Comparison of ENCODE assay signal across 8 cellular contexts in genomic region chr16:70736454-70737376, GRCh38. TPM values are rescaled to one million over a fixed set of nuclear protein-coding genes. Genes with fewer than 3 reads are reported as not detected.
A peak's percentile ranks its signal among the peaks of the same experiment; 100 is the strongest.
DNase-seq lines count a peak whose midpoint lies in the region; ATAC-seq, FAIRE-seq and TF ChIP-seq lines count a peak whose summit lies in the region.

No MANE protein-coding gene starts in this region.

- no peak for TF ChIP-seq CTCF in D721Med (IDR thresholded peaks at IDR 0.05; ENCODE audit: insufficient read depth, missing control alignments)

- DNase-seq in activated CD4-positive, alpha-beta memory T cell treated with anti-CD3 and anti-CD28 coated beads, Interleukin-2, amount 10 ng/mL, durations not matched to agents 7 days and 5 days, result no peak
- DNase-seq in right cardiac atrium, result peak in 2 of 3 donors; percentile 27 to 53
- DNase-seq in stimulated activated CD8-positive, alpha-beta memory T cell treated with anti-CD3 and anti-CD28 coated beads, Interleukin-4, amount 100 ng/mL, for 24 hours (ENCODE audit: low read depth), result peak; percentile 14
- DNase-seq in cerebellar nuclear complex (lab: John Stamatoyannopoulos, UW), result no peak
- no peak for DNase-seq in epidermal melanocyte (ENCODE audit: insufficient read length, low spot score)
- no peak for DNase-seq in D721Med (ENCODE audit: insufficient read length, low spot score)

- no peaks in the 10 kb centered on the region for H3K27me3 ChIP-seq in right cardiac atrium (ENCODE audit: control insufficient read depth, insufficient read depth)

- CTCF ChIA-PET in activated CD4-positive, alpha-beta memory T cell treated with anti-CD3 and anti-CD28 coated beads, Interleukin-2, amount 10 ng/mL, durations not matched to agents 7 days and 5 days (lab: Charles Lee), result interaction anchor here (2.3 kb wide), 1 partner anchor 34 kb away, joined by 14 read pairs; no protein-coding TSS in a partner anchor

- H3K4me1 Mint-ChIP-seq in activated CD4-positive, alpha-beta memory T cell treated with anti-CD3 and anti-CD28 coated beads, Interleukin-2, amount 10 ng/mL, durations not matched to agents 7 days and 5 days, result peaks cover 61% of the 10 kb centered on the region

- H3K4me1 ChIP-seq in right cardiac atrium (ENCODE audit: control insufficient read depth, insufficient read depth, low read length), result peaks cover 9% of the 10 kb centered on the region

- H3K36me3 Mint-ChIP-seq in activated CD4-positive, alpha-beta memory T cell treated with anti-CD3 and anti-CD28 coated beads, Interleukin-2, amount 10 ng/mL, durations not matched to agents 7 days and 5 days (ENCODE audit: low read depth), result peaks cover 22% of the 10 kb centered on the region

- H3K9me3 ChIP-seq in right cardiac atrium (ENCODE audit: control insufficient read depth, low read length), result no peaks in the 10 kb centered on the region

- peak overlapping the region; percentile 43 for H3K27ac ChIP-seq in right cardiac atrium (ENCODE audit: low read length)

- WGBS in right cardiac atrium, result 91% methylated on average over 18 of the region's 18 CpGs

- intact Hi-C loops in right cardiac atrium (cut with DNase I), result loop anchor here in 3 of 4 donors (5.0 to 10.0 kb wide), 2 partner anchors 49 to 52 kb away; partner anchors contain the start of gene MTSS2 (in 3 of the 3)

- POLR2A ChIA-PET in activated CD4-positive, alpha-beta memory T cell treated with anti-CD3 and anti-CD28 coated beads, Interleukin-2, amount 10 ng/mL, durations not matched to agents 7 days and 5 days (lab: Charles Lee), result interaction anchor here (0.6 to 2.8 kb wide), 6 partner anchors 10 to 82 kb away, joined by 3 to 18 read pairs (median 4); no protein-coding TSS in a partner anchor

- H3K4me3 ChIP-seq in right cardiac atrium (ENCODE audit: low read length), result no peak overlapping the region

- ATAC-seq in HG02981 (IDR thresholded peaks at IDR 0.05; ENCODE audit: unreplicated experiment), result peak; percentile 0
- ATAC-seq in right cardiac atrium, result no peak
- ATAC-seq in HG03135 (IDR thresholded peaks at IDR 0.05; ENCODE audit: unreplicated experiment), result no peak

- no peaks in the 10 kb centered on the region for H3K9me3 Mint-ChIP-seq in activated CD4-positive, alpha-beta memory T cell treated with anti-CD3 and anti-CD28 coated beads, Interleukin-2, amount 10 ng/mL, durations not matched to agents 7 days and 5 days

- H3K27me3 Mint-ChIP-seq in activated CD4-positive, alpha-beta memory T cell treated with anti-CD3 and anti-CD28 coated beads, Interleukin-2, amount 10 ng/mL, durations not matched to agents 7 days and 5 days, result no peaks in the 10 kb centered on the region

- FAIRE-seq in D721Med (lab: Jason Lieb, UNC), result no peak

- H3K27ac Mint-ChIP-seq in activated CD4-positive, alpha-beta memory T cell treated with anti-CD3 and anti-CD28 coated beads, Interleukin-2, amount 10 ng/mL, durations not matched to agents 7 days and 5 days, result peak overlapping the region; percentile 99

- H3K4me3 Mint-ChIP-seq in activated CD4-positive, alpha-beta memory T cell treated with anti-CD3 and anti-CD28 coated beads, Interleukin-2, amount 10 ng/mL, durations not matched to agents 7 days and 5 days, result no peak overlapping the region

RNA-seq across cellular contexts. Expression of gene MTSS2, which starts 50.9 kb away (rescaled TPM):
- total RNA-seq in activated CD4-positive, alpha-beta memory T cell treated with anti-CD3 and anti-CD28 coated beads, Interleukin-2, amount 10 ng/mL, durations not matched to agents 7 days and 5 days, result 1 to 10 TPM; 3.3 TPM
- 10 to 100 TPM; 60.4 to 71.2 (median 67.7) TPM for total RNA-seq in right cardiac atrium
- 47.5 TPM for polyA plus RNA-seq in right cardiac atrium

Comparison
In these comparisons a context has a peak if more than half of its experiments do, and no peak if none do; other contexts are left out.
1. DNase-seq: peak in right cardiac atrium (2 of 3) and stimulated activated CD8-positive, alpha-beta memory T cell treated with anti-CD3 and anti-CD28 coated beads, Interleukin-4, amount 100 ng/mL, for 24 hours (single experiment); none in activated CD4-positive, alpha-beta memory T cell treated with anti-CD3 and anti-CD28 coated beads, Interleukin-2, amount 10 ng/mL, durations not matched to agents 7 days and 5 days (single experiment), cerebellar nuclear complex (0 of 2), epidermal melanocyte (single experiment) and D721Med (single experiment).
2. RNA of gene MTSS2, which starts 50.9 kb away (total RNA-seq): 60.4 to 71.2 TPM in right cardiac atrium; 3.3 TPM in activated CD4-positive, alpha-beta memory T cell treated with anti-CD3 and anti-CD28 coated beads, Interleukin-2, amount 10 ng/mL, durations not matched to agents 7 days and 5 days; every median in the first group is over 10 times any median in the second.